Comparison of ENCODE assay signal across 3 cellular contexts in the genomic region with DNA sequence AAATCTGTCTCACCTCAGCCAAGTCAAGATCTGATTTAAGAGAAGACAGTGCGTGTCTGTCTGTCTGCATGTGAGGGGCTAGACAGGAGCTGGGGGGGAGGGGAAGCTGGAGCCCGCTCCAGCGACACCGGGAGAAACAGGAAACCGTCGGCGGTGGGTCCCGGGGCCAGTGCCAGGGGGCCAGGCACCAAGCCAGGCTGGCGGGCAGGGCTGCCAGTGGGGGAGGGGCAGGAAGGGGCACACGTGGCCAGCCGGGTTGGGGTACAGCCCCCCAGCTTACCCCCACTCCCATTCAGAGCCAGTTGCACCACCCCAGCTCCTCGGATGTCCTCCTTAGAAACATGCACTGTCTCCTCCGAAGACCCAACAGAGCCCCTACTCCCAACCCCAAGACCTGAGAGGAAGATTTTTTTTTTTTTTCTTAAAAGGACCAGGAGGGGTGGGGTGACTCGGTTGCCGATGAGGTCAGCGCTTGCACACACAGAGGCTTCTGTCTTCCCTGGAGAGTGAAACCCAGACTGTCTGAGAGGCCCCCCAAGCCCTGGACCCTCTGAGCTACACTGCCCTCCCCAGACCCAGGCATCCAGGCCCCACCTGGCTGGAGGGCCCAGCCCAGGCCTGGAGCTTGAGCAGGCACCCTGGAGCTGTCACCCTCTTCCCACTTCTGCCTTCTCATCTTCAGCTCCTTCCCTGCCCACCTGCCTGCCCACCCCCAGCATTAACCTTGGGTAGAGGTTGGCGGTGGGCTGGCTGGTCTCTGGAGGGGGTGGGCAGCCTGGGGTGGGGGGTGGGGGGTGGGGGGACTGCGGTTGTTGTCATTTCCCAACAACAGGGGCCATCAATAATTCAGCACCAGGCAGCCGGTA.
A peak's percentile ranks its signal among the peaks of the same experiment; 100 is the strongest.
TF ChIP-seq lines count a peak whose summit lies in the region.

No MANE protein-coding gene starts in this region.

TF ChIP-seq in SK-N-SH, 30 proteins besides CTCF, POLR2A, EP300 and RAD21 (continues in another document):
- no peak for TF ChIP-seq MXI1 (IDR thresholded peaks at IDR 0.05; ENCODE audit: low read depth, low read length)
- no peak for TF ChIP-seq FOXJ3 (CRISPR knock-in tag; IDR thresholded peaks at IDR 0.05)
- no peak for TF ChIP-seq JUND (IDR thresholded peaks at IDR 0.05)
- TF ChIP-seq FOSL2 (IDR thresholded peaks at IDR 0.05; ENCODE audit: borderline replicate concordance, low read depth), result peak; percentile 20; the same call in 1 of the 2 replicates
- TF ChIP-seq, protein P1, sequence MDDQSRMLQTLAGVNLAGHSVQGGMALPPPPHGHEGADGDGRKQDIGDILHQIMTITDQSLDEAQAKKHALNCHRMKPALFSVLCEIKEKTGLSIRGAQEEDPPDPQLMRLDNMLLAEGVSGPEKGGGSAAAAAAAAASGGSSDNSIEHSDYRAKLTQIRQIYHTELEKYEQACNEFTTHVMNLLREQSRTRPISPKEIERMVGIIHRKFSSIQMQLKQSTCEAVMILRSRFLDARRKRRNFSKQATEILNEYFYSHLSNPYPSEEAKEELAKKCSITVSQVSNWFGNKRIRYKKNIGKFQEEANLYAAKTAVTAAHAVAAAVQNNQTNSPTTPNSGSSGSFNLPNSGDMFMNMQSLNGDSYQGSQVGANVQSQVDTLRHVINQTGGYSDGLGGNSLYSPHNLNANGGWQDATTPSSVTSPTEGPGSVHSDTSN (IDR thresholded peaks at IDR 0.05), result no peak
- no peak for TF ChIP-seq TEAD4 (IDR thresholded peaks at IDR 0.05; ENCODE audit: borderline replicate concordance, insufficient read depth)
- no peak for TF ChIP-seq GATA2 (CRISPR knock-in tag; IDR thresholded peaks at IDR 0.05)
- TF ChIP-seq MEF2A (IDR thresholded peaks at IDR 0.05; ENCODE audit: borderline replicate concordance, low read depth), result no peak
- TF ChIP-seq, protein P2, sequence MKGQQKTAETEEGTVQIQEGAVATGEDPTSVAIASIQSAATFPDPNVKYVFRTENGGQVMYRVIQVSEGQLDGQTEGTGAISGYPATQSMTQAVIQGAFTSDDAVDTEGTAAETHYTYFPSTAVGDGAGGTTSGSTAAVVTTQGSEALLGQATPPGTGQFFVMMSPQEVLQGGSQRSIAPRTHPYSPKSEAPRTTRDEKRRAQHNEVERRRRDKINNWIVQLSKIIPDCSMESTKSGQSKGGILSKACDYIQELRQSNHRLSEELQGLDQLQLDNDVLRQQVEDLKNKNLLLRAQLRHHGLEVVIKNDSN (IDR thresholded peaks at IDR 0.05; ENCODE audit: borderline replicate concordance, low read depth), result peak; percentile 74
- no peak for TF ChIP-seq SIN3A (IDR thresholded peaks at IDR 0.05; ENCODE audit: borderline replicate concordance, low read depth, low read length)
- TF ChIP-seq RFX5 (IDR thresholded peaks at IDR 0.05; ENCODE audit: low read length), result no peak
- TF ChIP-seq GABPA (IDR thresholded peaks at IDR 0.05; ENCODE audit: low read depth), result no peak
- TF ChIP-seq, protein P3, sequence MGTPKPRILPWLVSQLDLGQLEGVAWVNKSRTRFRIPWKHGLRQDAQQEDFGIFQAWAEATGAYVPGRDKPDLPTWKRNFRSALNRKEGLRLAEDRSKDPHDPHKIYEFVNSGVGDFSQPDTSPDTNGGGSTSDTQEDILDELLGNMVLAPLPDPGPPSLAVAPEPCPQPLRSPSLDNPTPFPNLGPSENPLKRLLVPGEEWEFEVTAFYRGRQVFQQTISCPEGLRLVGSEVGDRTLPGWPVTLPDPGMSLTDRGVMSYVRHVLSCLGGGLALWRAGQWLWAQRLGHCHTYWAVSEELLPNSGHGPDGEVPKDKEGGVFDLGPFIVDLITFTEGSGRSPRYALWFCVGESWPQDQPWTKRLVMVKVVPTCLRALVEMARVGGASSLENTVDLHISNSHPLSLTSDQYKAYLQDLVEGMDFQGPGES (IDR thresholded peaks at IDR 0.05; ENCODE audit: low read depth, low read length), result no peak
- peak; percentile 21; the same call in 1 of the 2 replicates for TF ChIP-seq TCF12 (IDR thresholded peaks at IDR 0.05)

TF ChIP-seq in SK-N-SH treated with all-trans-retinoic acid at 6 μM for 48 hours, 23 proteins besides CTCF, POLR2A, EP300 and RAD21 (continues in another document):
- no peak for TF ChIP-seq ZNF565 (CRISPR knock-in tag; conservative IDR thresholded peaks at IDR 0.05; ENCODE audit: low read depth)
- no peak for TF ChIP-seq ZNF70 (CRISPR knock-in tag; IDR thresholded peaks at IDR 0.05)
- TF ChIP-seq ZC3H10 (CRISPR knock-in tag; IDR thresholded peaks at IDR 0.05), result no peak
- no peak for TF ChIP-seq ESRRG (CRISPR knock-in tag; IDR thresholded peaks at IDR 0.05)
- TF ChIP-seq GLIS3 (CRISPR knock-in tag; IDR thresholded peaks at IDR 0.05), result no peak
- TF ChIP-seq, protein P4, sequence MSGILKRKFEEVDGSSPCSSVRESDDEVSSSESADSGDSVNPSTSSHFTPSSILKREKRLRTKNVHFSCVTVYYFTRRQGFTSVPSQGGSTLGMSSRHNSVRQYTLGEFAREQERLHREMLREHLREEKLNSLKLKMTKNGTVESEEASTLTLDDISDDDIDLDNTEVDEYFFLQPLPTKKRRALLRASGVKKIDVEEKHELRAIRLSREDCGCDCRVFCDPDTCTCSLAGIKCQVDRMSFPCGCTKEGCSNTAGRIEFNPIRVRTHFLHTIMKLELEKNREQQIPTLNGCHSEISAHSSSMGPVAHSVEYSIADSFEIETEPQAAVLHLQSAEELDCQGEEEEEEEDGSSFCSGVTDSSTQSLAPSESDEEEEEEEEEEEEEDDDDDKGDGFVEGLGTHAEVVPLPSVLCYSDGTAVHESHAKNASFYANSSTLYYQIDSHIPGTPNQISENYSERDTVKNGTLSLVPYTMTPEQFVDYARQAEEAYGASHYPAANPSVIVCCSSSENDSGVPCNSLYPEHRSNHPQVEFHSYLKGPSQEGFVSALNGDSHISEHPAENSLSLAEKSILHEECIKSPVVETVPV (CRISPR knock-in tag; IDR thresholded peaks at IDR 0.05), result no peak
- no peak for TF ChIP-seq OSR1 (CRISPR knock-in tag; IDR thresholded peaks at IDR 0.05)
- TF ChIP-seq, protein P5, sequence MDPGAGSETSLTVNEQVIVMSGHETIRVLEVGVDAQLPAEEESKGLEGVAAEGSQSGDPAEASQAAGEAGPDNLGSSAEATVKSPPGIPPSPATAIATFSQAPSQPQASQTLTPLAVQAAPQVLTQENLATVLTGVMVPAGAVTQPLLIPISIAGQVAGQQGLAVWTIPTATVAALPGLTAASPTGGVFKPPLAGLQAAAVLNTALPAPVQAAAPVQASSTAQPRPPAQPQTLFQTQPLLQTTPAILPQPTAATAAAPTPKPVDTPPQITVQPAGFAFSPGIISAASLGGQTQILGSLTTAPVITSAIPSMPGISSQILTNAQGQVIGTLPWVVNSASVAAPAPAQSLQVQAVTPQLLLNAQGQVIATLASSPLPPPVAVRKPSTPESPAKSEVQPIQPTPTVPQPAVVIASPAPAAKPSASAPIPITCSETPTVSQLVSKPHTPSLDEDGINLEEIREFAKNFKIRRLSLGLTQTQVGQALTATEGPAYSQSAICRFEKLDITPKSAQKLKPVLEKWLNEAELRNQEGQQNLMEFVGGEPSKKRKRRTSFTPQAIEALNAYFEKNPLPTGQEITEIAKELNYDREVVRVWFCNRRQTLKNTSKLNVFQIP (CRISPR knock-in tag; IDR thresholded peaks at IDR 0.05; ENCODE audit: borderline replicate concordance, low read depth), result no peak
- no peak for TF ChIP-seq TCF4 (CRISPR knock-in tag; IDR thresholded peaks at IDR 0.05; ENCODE audit: borderline replicate concordance)
- TF ChIP-seq ZFP30 (CRISPR knock-in tag; IDR thresholded peaks at IDR 0.05), result no peak
- TF ChIP-seq CSDC2 (CRISPR knock-in tag; IDR thresholded peaks at IDR 0.05), result no peak
- no peak for TF ChIP-seq BACH2 (CRISPR knock-in tag; IDR thresholded peaks at IDR 0.05; ENCODE audit: borderline replicate concordance)
- TF ChIP-seq, protein P6, sequence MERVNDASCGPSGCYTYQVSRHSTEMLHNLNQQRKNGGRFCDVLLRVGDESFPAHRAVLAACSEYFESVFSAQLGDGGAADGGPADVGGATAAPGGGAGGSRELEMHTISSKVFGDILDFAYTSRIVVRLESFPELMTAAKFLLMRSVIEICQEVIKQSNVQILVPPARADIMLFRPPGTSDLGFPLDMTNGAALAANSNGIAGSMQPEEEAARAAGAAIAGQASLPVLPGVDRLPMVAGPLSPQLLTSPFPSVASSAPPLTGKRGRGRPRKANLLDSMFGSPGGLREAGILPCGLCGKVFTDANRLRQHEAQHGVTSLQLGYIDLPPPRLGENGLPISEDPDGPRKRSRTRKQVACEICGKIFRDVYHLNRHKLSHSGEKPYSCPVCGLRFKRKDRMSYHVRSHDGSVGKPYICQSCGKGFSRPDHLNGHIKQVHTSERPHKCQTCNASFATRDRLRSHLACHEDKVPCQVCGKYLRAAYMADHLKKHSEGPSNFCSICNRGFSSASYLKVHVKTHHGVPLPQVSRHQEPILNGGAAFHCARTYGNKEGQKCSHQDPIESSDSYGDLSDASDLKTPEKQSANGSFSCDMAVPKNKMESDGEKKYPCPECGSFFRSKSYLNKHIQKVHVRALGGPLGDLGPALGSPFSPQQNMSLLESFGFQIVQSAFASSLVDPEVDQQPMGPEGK (CRISPR knock-in tag; IDR thresholded peaks at IDR 0.05; ENCODE audit: borderline replicate concordance), result no peak
- no peak for TF ChIP-seq TOX (CRISPR knock-in tag; IDR thresholded peaks at IDR 0.05; ENCODE audit: borderline replicate concordance)

TF ChIP-seq in K562, 482 proteins besides CTCF, POLR2A, EP300 and RAD21 (continues in another document):
- no peak for TF ChIP-seq CTBP1 (IDR thresholded peaks at IDR 0.05; ENCODE audit: borderline replicate concordance)
- TF ChIP-seq TARDBP (IDR thresholded peaks at IDR 0.05), result no peak
- TF ChIP-seq, protein P7, sequence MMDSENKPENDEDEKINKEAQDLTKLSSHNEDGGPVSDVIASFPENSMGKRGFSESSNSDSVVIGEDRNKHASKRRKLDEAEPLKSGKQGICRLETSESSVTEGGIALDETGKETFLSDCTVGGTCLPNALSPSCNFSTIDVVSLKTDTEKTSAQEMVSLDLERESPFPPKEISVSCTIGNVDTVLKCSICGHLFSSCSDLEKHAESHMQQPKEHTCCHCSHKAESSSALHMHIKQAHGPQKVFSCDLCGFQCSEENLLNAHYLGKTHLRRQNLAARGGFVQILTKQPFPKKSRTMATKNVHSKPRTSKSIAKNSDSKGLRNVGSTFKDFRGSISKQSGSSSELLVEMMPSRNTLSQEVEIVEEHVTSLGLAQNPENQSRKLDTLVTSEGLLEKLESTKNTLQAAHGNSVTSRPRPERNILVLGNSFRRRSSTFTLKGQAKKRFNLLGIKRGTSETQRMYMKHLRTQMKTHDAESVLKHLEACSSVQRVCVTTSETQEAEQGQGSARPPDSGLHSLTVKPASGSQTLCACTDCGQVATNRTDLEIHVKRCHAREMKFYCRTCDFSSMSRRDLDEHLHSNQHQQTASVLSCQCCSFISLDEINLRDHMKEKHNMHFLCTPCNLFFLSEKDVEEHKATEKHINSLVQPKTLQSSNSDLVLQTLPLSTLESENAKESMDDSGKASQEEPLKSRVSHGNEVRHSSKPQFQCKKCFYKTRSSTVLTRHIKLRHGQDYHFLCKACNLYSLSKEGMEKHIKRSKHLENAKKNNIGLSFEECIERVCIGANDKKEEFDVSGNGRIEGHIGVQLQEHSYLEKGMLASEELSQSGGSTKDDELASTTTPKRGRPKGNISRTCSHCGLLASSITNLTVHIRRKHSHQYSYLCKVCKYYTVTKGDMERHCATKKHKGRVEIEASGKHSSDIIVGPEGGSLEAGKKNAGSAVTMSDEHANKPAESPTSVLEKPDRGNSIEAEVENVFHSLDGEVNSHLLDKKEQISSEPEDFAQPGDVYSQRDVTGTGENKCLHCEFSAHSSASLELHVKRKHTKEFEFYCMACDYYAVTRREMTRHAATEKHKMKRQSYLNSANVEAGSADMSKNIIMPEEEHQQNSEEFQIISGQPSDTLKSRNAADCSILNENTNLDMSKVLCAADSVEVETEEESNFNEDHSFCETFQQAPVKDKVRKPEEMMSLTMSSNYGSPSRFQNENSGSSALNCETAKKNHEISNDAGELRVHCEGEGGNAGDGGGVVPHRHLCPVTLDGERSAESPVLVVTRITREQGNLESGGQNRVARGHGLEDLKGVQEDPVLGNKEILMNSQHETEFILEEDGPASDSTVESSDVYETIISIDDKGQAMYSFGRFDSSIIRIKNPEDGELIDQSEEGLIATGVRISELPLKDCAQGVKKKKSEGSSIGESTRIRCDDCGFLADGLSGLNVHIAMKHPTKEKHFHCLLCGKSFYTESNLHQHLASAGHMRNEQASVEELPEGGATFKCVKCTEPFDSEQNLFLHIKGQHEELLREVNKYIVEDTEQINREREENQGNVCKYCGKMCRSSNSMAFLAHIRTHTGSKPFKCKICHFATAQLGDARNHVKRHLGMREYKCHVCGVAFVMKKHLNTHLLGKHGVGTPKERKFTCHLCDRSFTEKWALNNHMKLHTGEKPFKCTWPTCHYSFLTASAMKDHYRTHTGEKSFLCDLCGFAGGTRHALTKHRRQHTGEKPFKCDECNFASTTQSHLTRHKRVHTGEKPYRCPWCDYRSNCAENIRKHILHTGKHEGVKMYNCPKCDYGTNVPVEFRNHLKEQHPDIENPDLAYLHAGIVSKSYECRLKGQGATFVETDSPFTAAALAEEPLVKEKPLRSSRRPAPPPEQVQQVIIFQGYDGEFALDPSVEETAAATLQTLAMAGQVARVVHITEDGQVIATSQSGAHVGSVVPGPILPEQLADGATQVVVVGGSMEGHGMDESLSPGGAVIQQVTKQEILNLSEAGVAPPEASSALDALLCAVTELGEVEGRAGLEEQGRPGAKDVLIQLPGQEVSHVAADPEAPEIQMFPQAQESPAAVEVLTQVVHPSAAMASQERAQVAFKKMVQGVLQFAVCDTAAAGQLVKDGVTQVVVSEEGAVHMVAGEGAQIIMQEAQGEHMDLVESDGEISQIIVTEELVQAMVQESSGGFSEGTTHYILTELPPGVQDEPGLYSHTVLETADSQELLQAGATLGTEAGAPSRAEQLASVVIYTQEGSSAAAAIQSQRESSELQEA (IDR thresholded peaks at IDR 0.05; ENCODE audit: low read depth), result no peak
- no peak for TF ChIP-seq ZNF133 (CRISPR knock-in tag; IDR thresholded peaks at IDR 0.05)
- TF ChIP-seq PHF21A (IDR thresholded peaks at IDR 0.05; ENCODE audit: borderline replicate concordance, low read depth), result no peak
- no peak for TF ChIP-seq C11orf30 (IDR thresholded peaks at IDR 0.05; ENCODE audit: low read depth)
- TF ChIP-seq ZNF384 (IDR thresholded peaks at IDR 0.05; ENCODE audit: low read depth, low read length), result 0 out of 2 replicates have a peak, but pooled peaks have one; percentile 38
- TF ChIP-seq CBFB (CRISPR knock-in tag; IDR thresholded peaks at IDR 0.05), result no peak
- TF ChIP-seq POLR2G (IDR thresholded peaks at IDR 0.05; ENCODE audit: low read depth, low read length), result peak; percentile 69
- no peak for TF ChIP-seq BMI1 (IDR thresholded peaks at IDR 0.05; ENCODE audit: low read length)
- no peak for TF ChIP-seq TAF7 (tag; IDR thresholded peaks at IDR 0.05)
- no peak for TF ChIP-seq ZZZ3 (IDR thresholded peaks at IDR 0.05)
- TF ChIP-seq RBFOX2 (IDR thresholded peaks at IDR 0.05; ENCODE audit: low read depth, low read length), result peak; percentile 55; the same call in 1 of the 2 replicates
- TF ChIP-seq, protein P8, sequence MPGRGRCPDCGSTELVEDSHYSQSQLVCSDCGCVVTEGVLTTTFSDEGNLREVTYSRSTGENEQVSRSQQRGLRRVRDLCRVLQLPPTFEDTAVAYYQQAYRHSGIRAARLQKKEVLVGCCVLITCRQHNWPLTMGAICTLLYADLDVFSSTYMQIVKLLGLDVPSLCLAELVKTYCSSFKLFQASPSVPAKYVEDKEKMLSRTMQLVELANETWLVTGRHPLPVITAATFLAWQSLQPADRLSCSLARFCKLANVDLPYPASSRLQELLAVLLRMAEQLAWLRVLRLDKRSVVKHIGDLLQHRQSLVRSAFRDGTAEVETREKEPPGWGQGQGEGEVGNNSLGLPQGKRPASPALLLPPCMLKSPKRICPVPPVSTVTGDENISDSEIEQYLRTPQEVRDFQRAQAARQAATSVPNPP (IDR thresholded peaks at IDR 0.05; ENCODE audit: borderline replicate concordance, insufficient read depth, insufficient read length), result no peak
